ENCODE assay signal across 8 cellular contexts in the genomic region with DNA sequence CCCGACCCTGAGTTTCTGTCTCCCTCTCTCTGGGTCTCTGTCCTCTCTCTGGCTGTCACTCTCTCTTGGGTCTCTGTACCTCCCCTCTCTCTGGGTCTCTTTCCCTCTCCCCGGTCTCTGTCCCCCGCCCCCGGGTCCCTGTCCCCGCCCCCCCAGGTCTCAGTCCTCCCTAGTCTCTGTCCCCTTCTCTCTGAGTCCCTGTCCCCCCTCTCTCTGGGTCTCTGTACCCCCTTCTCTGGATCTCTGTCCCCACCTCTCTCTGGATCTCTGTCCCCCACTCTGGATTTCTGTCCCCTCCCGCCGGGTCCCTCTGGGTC. TPM values are rescaled to one million over a fixed set of nuclear protein-coding genes. Genes with fewer than 3 reads are reported as not detected.
DNase-seq lines count a peak whose midpoint lies in the region; ATAC-seq and TF ChIP-seq lines count a peak whose summit lies in the region.

No MANE protein-coding gene starts in this region.

- DNase-seq in right atrium auricular region (ENCODE audit: low spot score) (no peak), left cardiac atrium (no peak), NAMALWA (ENCODE audit: low spot score) (no peak), SHP77 (lab: John Stamatoyannopoulos, UW) (no peak)
- no peak for DNase-seq in naive thymus-derived CD4-positive, alpha-beta T cell
- no peak for DNase-seq in activated effector memory CD4-positive, alpha-beta T cell treated with Interleukin-2 at 50 U/mL for 16 hours

- peaks cover 0 to 7% (median 4%) of the 10 kb centered on the region in 5 experiments for H3K9me3 Mint-ChIP-seq in brain
- peaks cover 0 to 5% (median 0%) of the 10 kb centered on the region in 11 donors for H3K9me3 Mint-ChIP-seq in naive thymus-derived CD4-positive, alpha-beta T cell

- peaks cover 0 to 47% of the 10 kb centered on the region in 2 donors for H3K4me1 ChIP-seq in right atrium auricular region
- H3K4me1 ChIP-seq in naive thymus-derived CD4-positive, alpha-beta T cell (ENCODE audit: control insufficient read depth in 2 of 2, insufficient read depth in 2 of 2, low read length in 2 of 2): peaks cover 32 to 37% of the 10 kb centered on the region in 2 donors

- peaks cover 18% of the 10 kb centered on the region for H3K36me3 ChIP-seq in right atrium auricular region
- peaks cover 0 to 17% (median 6%) of the 10 kb centered on the region in 3 experiments for H3K36me3 ChIP-seq in naive thymus-derived CD4-positive, alpha-beta T cell (ENCODE audit: control insufficient read depth in 2 of 3, insufficient read depth in 3 of 3, low read length in 3 of 3)

- peak overlapping the region in 2 of 5 experiments; percentile 51 to 95 for H3K4me3 Mint-ChIP-seq in brain
- peak overlapping the region in 9 of 10 donors; percentile 23 to 100 (median 94) for H3K4me3 Mint-ChIP-seq in naive thymus-derived CD4-positive, alpha-beta T cell

- H3K4me3 ChIP-seq in right atrium auricular region: no peak overlapping the region
- H3K4me3 ChIP-seq in naive thymus-derived CD4-positive, alpha-beta T cell (ENCODE audit: low read length): no peak overlapping the region

- H3K27me3 ChIP-seq in right atrium auricular region: no peaks in the 10 kb centered on the region
- H3K27me3 ChIP-seq in naive thymus-derived CD4-positive, alpha-beta T cell (ENCODE audit: control insufficient read depth in 2 of 2, insufficient read depth in 2 of 2, low read length in 2 of 2): no peaks in the 10 kb centered on the region

- no peak for TF ChIP-seq CTCF in right atrium auricular region (IDR thresholded peaks at IDR 0.05)
- TF ChIP-seq CTCF in brain (conservative IDR thresholded peaks at IDR 0.05): no peak

- intact Hi-C loops in left cardiac atrium (cut with DNase I): loop anchor here in 1 of 2 donors (10.0 kb wide), 1 partner anchor 88 kb away; a partner anchor contains a TSS
- intact Hi-C loops in naive thymus-derived CD4-positive, alpha-beta T cell (cut with micrococcal nuclease): no loop called here

- CTCF ChIA-PET in naive thymus-derived CD4-positive, alpha-beta T cell (lab: Charles Lee): interaction anchor here (0.7 to 1.0 kb wide), 2 partner anchors 8 to 31 kb away, joined by 3 to 4 read pairs; a partner anchor contains a TSS

- no peaks in the 10 kb centered on the region for H3K9me3 ChIP-seq in right atrium auricular region
- no peaks in the 10 kb centered on the region for H3K9me3 ChIP-seq in naive thymus-derived CD4-positive, alpha-beta T cell (ENCODE audit: control insufficient read depth in 2 of 3, low read length in 3 of 3)

- POLR2A ChIA-PET in naive thymus-derived CD4-positive, alpha-beta T cell (lab: Charles Lee): interaction anchor here (1.0 to 1.5 kb wide), 4 partner anchors 8 to 118 kb away, joined by 3 to 6 read pairs (median 4); a partner anchor contains a TSS

- peaks cover 57% of the 10 kb centered on the region for H3K4me1 Mint-ChIP-seq in brain
- peaks cover 42 to 87% (median 67%) of the 10 kb centered on the region in 7 donors for H3K4me1 Mint-ChIP-seq in naive thymus-derived CD4-positive, alpha-beta T cell

- peak overlapping the region in 4 of 5 experiments; percentile 48 to 99 (median 96) for H3K27ac Mint-ChIP-seq in brain
- peak overlapping the region; percentile 77 to 100 (median 93) for H3K27ac Mint-ChIP-seq in naive thymus-derived CD4-positive, alpha-beta T cell

- H3K27me3 Mint-ChIP-seq in brain: peaks cover 20% of the 10 kb centered on the region
- no peaks in the 10 kb centered on the region for H3K27me3 Mint-ChIP-seq in naive thymus-derived CD4-positive, alpha-beta T cell

- ATAC-seq in left cardiac atrium (no peak), GM21529 (IDR thresholded peaks at IDR 0.05; ENCODE audit: unreplicated experiment) (no peak)
- no peak for ATAC-seq in naive thymus-derived CD4-positive, alpha-beta T cell

- H3K27ac ChIP-seq in right atrium auricular region: peak overlapping the region; percentile 90 to 92
- H3K27ac ChIP-seq in naive thymus-derived CD4-positive, alpha-beta T cell (ENCODE audit: low read depth, low read length): peak overlapping the region; percentile 64

- peaks cover 45% of the 10 kb centered on the region for H3K36me3 Mint-ChIP-seq in brain
- H3K36me3 Mint-ChIP-seq in naive thymus-derived CD4-positive, alpha-beta T cell: peaks cover 0 to 30% (median 11%) of the 10 kb centered on the region in 5 donors

RNA-seq across cellular contexts. Expression of a gene that starts 2.3 kb away (rescaled TPM):
- total RNA-seq in right atrium auricular region: 1,000 to 10,000 TPM; 1,493 to 3,053 TPM
- 1,000 to 10,000 TPM; 1,813 to 2,086 TPM for total RNA-seq in left cardiac atrium
- 3,022 TPM for polyA plus RNA-seq in brain (ENCODE audit: insufficient read depth, low read depth, low replicate concordance)
- total RNA-seq in naive thymus-derived CD4-positive, alpha-beta T cell: 1,000 to 10,000 TPM in 4 of 5 experiments, 100 to 1,000 TPM in 1; 888 to 1,929 (median 1,286) TPM
- 1,000 to 10,000 TPM; 3,820 to 4,967 TPM for polyA plus RNA-seq in naive thymus-derived CD4-positive, alpha-beta T cell

RNA-seq across cellular contexts. Expression of a gene that starts 8.1 kb away (rescaled TPM):
- total RNA-seq in right atrium auricular region (10 to 100 TPM; 10.7 to 21.2 TPM), left cardiac atrium (10 to 100 TPM; 28.8 to 36.1 TPM)
- 141 TPM for polyA plus RNA-seq in brain (ENCODE audit: insufficient read depth, low read depth, low replicate concordance)
- 100 to 1,000 TPM in 3 of 5 experiments, 10 to 100 TPM in 2; 78.7 to 355 (median 122) TPM for total RNA-seq in naive thymus-derived CD4-positive, alpha-beta T cell
- 10 to 100 TPM; 49.1 to 66.3 TPM for polyA plus RNA-seq in naive thymus-derived CD4-positive, alpha-beta T cell

RNA-seq across cellular contexts. Expression of a gene that starts 29.3 kb away (rescaled TPM):
- total RNA-seq in right atrium auricular region (not detected), left cardiac atrium (not detected)
- 1.4 TPM for polyA plus RNA-seq in brain (ENCODE audit: insufficient read depth, low read depth, low replicate concordance)
- 1 to 10 TPM; 1.1 to 1.7 (median 1.3) TPM for total RNA-seq in naive thymus-derived CD4-positive, alpha-beta T cell
- polyA plus RNA-seq in naive thymus-derived CD4-positive, alpha-beta T cell: 1 to 10 TPM; 1.0 to 2.7 TPM

RNA-seq across cellular contexts. Expression of a gene that starts 30.3 kb away (rescaled TPM):
- total RNA-seq in right atrium auricular region (10 to 100 TPM; 72.1 to 88.1 TPM), left cardiac atrium (10 to 100 TPM; 66.4 to 95.7 TPM)
- 21.8 TPM for polyA plus RNA-seq in brain (ENCODE audit: insufficient read depth, low read depth, low replicate concordance)
- total RNA-seq in naive thymus-derived CD4-positive, alpha-beta T cell: 10 to 100 TPM; 27.3 to 82.3 (median 50.7) TPM
- polyA plus RNA-seq in naive thymus-derived CD4-positive, alpha-beta T cell: 10 to 100 TPM; 22.6 to 40.3 TPM

RNA-seq across cellular contexts. Expression of a gene that starts 30.9 kb away (rescaled TPM):
- total RNA-seq in right atrium auricular region: 10 to 100 TPM; 49.1 to 87.7 TPM
- total RNA-seq in left cardiac atrium: 10 to 100 TPM; 39.3 to 50.0 TPM
- 166 TPM for polyA plus RNA-seq in brain (ENCODE audit: insufficient read depth, low read depth, low replicate concordance)
- total RNA-seq in naive thymus-derived CD4-positive, alpha-beta T cell: 10 to 100 TPM; 23.4 to 94.0 (median 24.1) TPM
- polyA plus RNA-seq in naive thymus-derived CD4-positive, alpha-beta T cell: 10 to 100 TPM; 58.7 to 72.9 TPM
